In genomic region chr3:68172039-68172438, GRCh38 we compare ENCODE assay signal across 29 cellular contexts.
"Had no signal": no experiment of that assay in that cellular context is flagged by ENCODE, and none has a peak within 500 bp of the region (broad histone marks: within the 10 kb centered on the region; RNA-seq: fewer than 3 reads in every experiment).

No MANE protein-coding gene starts in this region.

- H3K4me1 ChIP-seq: colonic mucosa, esophagus muscularis mucosa, esophagus squamous epithelium, foreskin keratinocyte, gastrocnemius medialis, gastroesophageal sphincter, heart left ventricle, heart right ventricle had no signal

- H3K27me3 Mint-ChIP-seq: dendritic cell treated with granulocyte-macrophage colony-stimulating factor and Interleukin-4, amounts not matched to agents 40 ng/mL and 50 ng/mL, for 4 days; effector memory CD8-positive, alpha-beta T cell had no signal

- ATAC-seq: effector memory CD8-positive, alpha-beta T cell; esophagus mucosa; foreskin keratinocyte; gastrocnemius medialis; gastroesophageal sphincter; heart left ventricle; heart right ventricle had no signal

- H3K27ac ChIP-seq: colonic mucosa, coronary artery, dorsolateral prefrontal cortex, epithelial cell of prostate, esophagus muscularis mucosa, esophagus squamous epithelium, foreskin keratinocyte, gastrocnemius medialis, gastroesophageal sphincter, heart left ventricle, heart right ventricle had no signal

- H3K9me3 ChIP-seq: colonic mucosa, gastrocnemius medialis had no signal

- H3K27me3 ChIP-seq: colonic mucosa, dorsolateral prefrontal cortex, esophagus muscularis mucosa, esophagus squamous epithelium, foreskin keratinocyte, gastrocnemius medialis, gastroesophageal sphincter, heart left ventricle, heart right ventricle had no signal

- H3K27ac Mint-ChIP-seq: dendritic cell treated with granulocyte-macrophage colony-stimulating factor and Interleukin-4, amounts not matched to agents 40 ng/mL and 50 ng/mL, for 4 days; effector memory CD8-positive, alpha-beta T cell; endodermal cell had no signal

- H3K4me1 Mint-ChIP-seq: endodermal cell had no signal

- H3K36me3 ChIP-seq: colonic mucosa, esophagus muscularis mucosa, esophagus squamous epithelium, gastrocnemius medialis, gastroesophageal sphincter, heart left ventricle, heart right ventricle had no signal

- H3K4me3 Mint-ChIP-seq: dendritic cell treated with granulocyte-macrophage colony-stimulating factor and Interleukin-4, amounts not matched to agents 40 ng/mL and 50 ng/mL, for 4 days; effector memory CD8-positive, alpha-beta T cell; endodermal cell had no signal

- FAIRE-seq: colon, endometrium, endothelial cell of umbilical vein, frontal cortex had no signal

- H3K4me3 ChIP-seq: colonic mucosa, coronary artery, dorsolateral prefrontal cortex, esophagus muscularis mucosa, esophagus squamous epithelium, gastrocnemius medialis, gastroesophageal sphincter, heart left ventricle, heart right ventricle had no signal

- DNase-seq: colonic mucosa; cortex of kidney; dermis blood vessel endothelial cell; dorsolateral prefrontal cortex; effector CD4-positive, alpha-beta T cell; effector CD8-positive, alpha-beta T cell; effector memory CD4-positive, alpha-beta T cell; effector memory CD8-positive, alpha-beta T cell; endodermal cell; erythroblast; esophagus squamous epithelium; foreskin fibroblast; foreskin keratinocyte; foreskin melanocyte; gastrocnemius medialis; glutamatergic neuron; head of caudate nucleus; heart left ventricle; heart right ventricle had no signal
